ENCODE assay signal across 1 cellular context in genomic region chr15:65339926-65340325, GRCh38.
TF ChIP-seq lines count a peak whose summit lies in the region.

No MANE protein-coding gene starts in this region.

TF ChIP-seq in IMR-90, 13 proteins besides CTCF, POLR2A, EP300 and RAD21:
- TF ChIP-seq FOS (IDR thresholded peaks at IDR 0.05; ENCODE audit: low read depth, low read length): no peak
- TF ChIP-seq SMC3 (IDR thresholded peaks at IDR 0.05; ENCODE audit: low read depth, low read length): no peak
- TF ChIP-seq USF2 (IDR thresholded peaks at IDR 0.05; ENCODE audit: low read depth, low read length): no peak
- TF ChIP-seq CHD1 (IDR thresholded peaks at IDR 0.05; ENCODE audit: low read depth, low read length): no peak
- no peak for TF ChIP-seq BHLHE40 (IDR thresholded peaks at IDR 0.05; ENCODE audit: low read depth, low read length)
- TF ChIP-seq MAZ (IDR thresholded peaks at IDR 0.05; ENCODE audit: borderline replicate concordance, low read depth, low read length): no peak
